In the genomic region with DNA sequence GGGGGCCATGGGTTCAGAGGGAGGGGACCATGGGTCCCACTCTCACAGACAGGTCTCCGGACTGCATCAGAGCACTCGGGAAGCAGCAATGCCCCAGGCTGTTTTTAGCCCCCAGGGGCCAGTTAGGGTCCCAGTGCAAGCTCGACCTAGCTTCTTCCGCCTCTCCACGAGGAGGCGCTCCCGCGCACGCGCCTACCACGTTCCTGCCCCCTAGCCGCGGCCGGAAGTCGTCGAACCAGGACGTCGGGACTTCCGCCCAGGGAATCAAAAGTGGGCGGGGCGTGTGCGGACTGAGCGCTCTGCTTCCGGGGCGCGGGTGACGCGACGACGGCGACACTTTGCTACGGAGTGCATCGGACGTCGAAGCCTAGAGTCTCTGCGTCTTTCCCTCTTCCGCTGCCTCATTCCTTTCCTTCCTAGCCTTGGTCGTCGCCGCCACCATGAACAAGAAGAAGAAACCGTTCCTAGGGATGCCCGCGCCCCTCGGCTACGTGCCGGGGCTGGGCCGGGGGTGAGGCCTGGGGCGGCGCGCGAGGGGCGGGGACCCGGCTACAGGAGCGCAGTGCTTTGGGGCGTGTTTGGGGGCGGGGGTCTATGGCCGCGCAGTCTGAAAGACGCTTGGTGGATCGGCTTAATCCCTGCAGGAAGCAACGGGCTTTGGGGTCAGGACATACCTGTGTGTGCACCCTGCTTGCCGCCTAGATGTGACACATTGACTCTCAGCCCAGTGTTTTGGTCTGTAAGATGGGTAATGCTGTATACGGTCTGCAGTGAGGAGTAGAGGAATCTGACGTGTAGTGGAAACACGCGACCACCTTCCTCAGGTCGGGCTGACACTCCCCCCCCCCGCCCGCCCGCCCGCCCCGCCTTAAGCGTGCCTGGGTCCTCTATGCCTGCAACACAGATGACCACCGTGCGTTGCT, we compare ENCODE assay signal across 1 cellular context.
A peak's percentile ranks its signal among the peaks of the same experiment; 100 is the strongest.
TF ChIP-seq lines count a peak whose summit lies in the region.

A gene with protein sequence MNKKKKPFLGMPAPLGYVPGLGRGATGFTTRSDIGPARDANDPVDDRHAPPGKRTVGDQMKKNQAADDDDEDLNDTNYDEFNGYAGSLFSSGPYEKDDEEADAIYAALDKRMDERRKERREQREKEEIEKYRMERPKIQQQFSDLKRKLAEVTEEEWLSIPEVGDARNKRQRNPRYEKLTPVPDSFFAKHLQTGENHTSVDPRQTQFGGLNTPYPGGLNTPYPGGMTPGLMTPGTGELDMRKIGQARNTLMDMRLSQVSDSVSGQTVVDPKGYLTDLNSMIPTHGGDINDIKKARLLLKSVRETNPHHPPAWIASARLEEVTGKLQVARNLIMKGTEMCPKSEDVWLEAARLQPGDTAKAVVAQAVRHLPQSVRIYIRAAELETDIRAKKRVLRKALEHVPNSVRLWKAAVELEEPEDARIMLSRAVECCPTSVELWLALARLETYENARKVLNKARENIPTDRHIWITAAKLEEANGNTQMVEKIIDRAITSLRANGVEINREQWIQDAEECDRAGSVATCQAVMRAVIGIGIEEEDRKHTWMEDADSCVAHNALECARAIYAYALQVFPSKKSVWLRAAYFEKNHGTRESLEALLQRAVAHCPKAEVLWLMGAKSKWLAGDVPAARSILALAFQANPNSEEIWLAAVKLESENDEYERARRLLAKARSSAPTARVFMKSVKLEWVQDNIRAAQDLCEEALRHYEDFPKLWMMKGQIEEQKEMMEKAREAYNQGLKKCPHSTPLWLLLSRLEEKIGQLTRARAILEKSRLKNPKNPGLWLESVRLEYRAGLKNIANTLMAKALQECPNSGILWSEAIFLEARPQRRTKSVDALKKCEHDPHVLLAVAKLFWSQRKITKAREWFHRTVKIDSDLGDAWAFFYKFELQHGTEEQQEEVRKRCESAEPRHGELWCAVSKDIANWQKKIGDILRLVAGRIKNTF (plus strand): TSS at position 327 of the 923 bp plus-strand sequence. CDS start 114 bp downstream, at position 441.

TF ChIP-seq in K562, 482 proteins besides CTCF, POLR2A, EP300 and RAD21 (continued from another document and continues in another):
- TF ChIP-seq, protein P1, sequence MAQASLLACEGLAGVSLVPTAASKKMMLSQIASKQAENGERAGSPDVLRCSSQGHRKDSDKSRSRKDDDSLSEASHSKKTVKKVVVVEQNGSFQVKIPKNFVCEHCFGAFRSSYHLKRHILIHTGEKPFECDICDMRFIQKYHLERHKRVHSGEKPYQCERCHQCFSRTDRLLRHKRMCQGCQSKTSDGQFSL (CRISPR knock-in tag; IDR thresholded peaks at IDR 0.05): no peak
- TF ChIP-seq, protein P1 (tag; IDR thresholded peaks at IDR 0.05): no peak
- peak; percentile 72 for TF ChIP-seq HMGN3 (IDR thresholded peaks at IDR 0.05; ENCODE audit: borderline replicate concordance, extremely low read depth, insufficient read length, low read depth, low read length)
- TF ChIP-seq, protein P2, sequence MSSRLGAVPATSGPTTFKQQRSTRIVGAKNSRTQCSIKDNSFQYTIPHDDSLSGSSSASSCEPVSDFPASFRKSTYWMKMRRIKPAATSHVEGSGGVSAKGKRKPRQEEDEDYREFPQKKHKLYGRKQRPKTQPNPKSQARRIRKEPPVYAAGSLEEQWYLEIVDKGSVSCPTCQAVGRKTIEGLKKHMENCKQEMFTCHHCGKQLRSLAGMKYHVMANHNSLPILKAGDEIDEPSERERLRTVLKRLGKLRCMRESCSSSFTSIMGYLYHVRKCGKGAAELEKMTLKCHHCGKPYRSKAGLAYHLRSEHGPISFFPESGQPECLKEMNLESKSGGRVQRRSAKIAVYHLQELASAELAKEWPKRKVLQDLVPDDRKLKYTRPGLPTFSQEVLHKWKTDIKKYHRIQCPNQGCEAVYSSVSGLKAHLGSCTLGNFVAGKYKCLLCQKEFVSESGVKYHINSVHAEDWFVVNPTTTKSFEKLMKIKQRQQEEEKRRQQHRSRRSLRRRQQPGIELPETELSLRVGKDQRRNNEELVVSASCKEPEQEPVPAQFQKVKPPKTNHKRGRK (tag; IDR thresholded peaks at IDR 0.05): no peak
- no peak for TF ChIP-seq NONO (IDR thresholded peaks at IDR 0.05; ENCODE audit: low read depth in 2 of 2, low read length in 1 of 2)
- no peak for TF ChIP-seq ZNF121 (CRISPR knock-in tag; conservative IDR thresholded peaks at IDR 0.05)
- no peak for TF ChIP-seq SMARCA4 (IDR thresholded peaks at IDR 0.05)
- TF ChIP-seq NCOR1 (IDR thresholded peaks at IDR 0.05): peak; percentile 21; the same call in 1 of the 2 replicates
- no peak for TF ChIP-seq IFI16 (CRISPR knock-in tag; IDR thresholded peaks at IDR 0.05)
- no peak for TF ChIP-seq POLR3G (IDR thresholded peaks at IDR 0.05; ENCODE audit: extremely low read depth, insufficient read length, insufficient replicate concordance)
- no peak for TF ChIP-seq TFAM (CRISPR knock-in tag; conservative IDR thresholded peaks at IDR 0.05)
- TF ChIP-seq STAT5B (CRISPR knock-in tag; IDR thresholded peaks at IDR 0.05): no peak
- TF ChIP-seq SLC30A9 (CRISPR knock-in tag; IDR thresholded peaks at IDR 0.05): no peak
- TF ChIP-seq ZNF445 (CRISPR knock-in tag; IDR thresholded peaks at IDR 0.05; ENCODE audit: low read depth): no peak
- TF ChIP-seq BMI1 (IDR thresholded peaks at IDR 0.05; ENCODE audit: low read length): no peak
- no peak; the same call in 1 of the 2 replicates for TF ChIP-seq TCF3 (CRISPR knock-in tag; IDR thresholded peaks at IDR 0.05)
- no peak; the same call in 1 of the 2 replicates for TF ChIP-seq POLR2H (tag; IDR thresholded peaks at IDR 0.05; ENCODE audit: low read depth)
- no peak for TF ChIP-seq FOXJ3 (CRISPR knock-in tag; IDR thresholded peaks at IDR 0.05)
- TF ChIP-seq NEUROD1 (IDR thresholded peaks at IDR 0.05; ENCODE audit: borderline replicate concordance, low read depth, low read length, partially characterized antibody): peak; percentile 78
- no peak for TF ChIP-seq RBM25 (IDR thresholded peaks at IDR 0.05; ENCODE audit: low read depth, low read length, severe bottlenecking)
- no peak for TF ChIP-seq TEAD2 (tag; IDR thresholded peaks at IDR 0.05)
- TF ChIP-seq ZNF76 (CRISPR knock-in tag; IDR thresholded peaks at IDR 0.05; ENCODE audit: borderline replicate concordance): no peak
- no peak; the same call in 1 of the 2 replicates for TF ChIP-seq EGR1 (conservative IDR thresholded peaks at IDR 0.05)
- TF ChIP-seq ZFP36 (IDR thresholded peaks at IDR 0.05; ENCODE audit: low read depth, low read length, partially characterized antibody): peak; percentile 5
- no peak for TF ChIP-seq COPS2 (conservative IDR thresholded peaks at IDR 0.05)
- TF ChIP-seq GABPB1 (CRISPR knock-in tag; IDR thresholded peaks at IDR 0.05): peak; percentile 99
- no peak; the same call in 1 of the 2 replicates for TF ChIP-seq SNIP1 (IDR thresholded peaks at IDR 0.05; ENCODE audit: low read depth)
- TF ChIP-seq CBX8 (IDR thresholded peaks at IDR 0.05; ENCODE audit: borderline replicate concordance, extremely low read depth, low read depth, low read length, poor library complexity, severe bottlenecking): no peak
- no peak for TF ChIP-seq ZNF444 (CRISPR knock-in tag; IDR thresholded peaks at IDR 0.05)
- TF ChIP-seq ZNF140 (CRISPR knock-in tag; IDR thresholded peaks at IDR 0.05): no peak
- TF ChIP-seq MEF2D (tag; conservative IDR thresholded peaks at IDR 0.05; ENCODE audit: low read depth): no peak
- TF ChIP-seq ZEB2 (IDR thresholded peaks at IDR 0.05): no peak
- TF ChIP-seq, protein P3, sequence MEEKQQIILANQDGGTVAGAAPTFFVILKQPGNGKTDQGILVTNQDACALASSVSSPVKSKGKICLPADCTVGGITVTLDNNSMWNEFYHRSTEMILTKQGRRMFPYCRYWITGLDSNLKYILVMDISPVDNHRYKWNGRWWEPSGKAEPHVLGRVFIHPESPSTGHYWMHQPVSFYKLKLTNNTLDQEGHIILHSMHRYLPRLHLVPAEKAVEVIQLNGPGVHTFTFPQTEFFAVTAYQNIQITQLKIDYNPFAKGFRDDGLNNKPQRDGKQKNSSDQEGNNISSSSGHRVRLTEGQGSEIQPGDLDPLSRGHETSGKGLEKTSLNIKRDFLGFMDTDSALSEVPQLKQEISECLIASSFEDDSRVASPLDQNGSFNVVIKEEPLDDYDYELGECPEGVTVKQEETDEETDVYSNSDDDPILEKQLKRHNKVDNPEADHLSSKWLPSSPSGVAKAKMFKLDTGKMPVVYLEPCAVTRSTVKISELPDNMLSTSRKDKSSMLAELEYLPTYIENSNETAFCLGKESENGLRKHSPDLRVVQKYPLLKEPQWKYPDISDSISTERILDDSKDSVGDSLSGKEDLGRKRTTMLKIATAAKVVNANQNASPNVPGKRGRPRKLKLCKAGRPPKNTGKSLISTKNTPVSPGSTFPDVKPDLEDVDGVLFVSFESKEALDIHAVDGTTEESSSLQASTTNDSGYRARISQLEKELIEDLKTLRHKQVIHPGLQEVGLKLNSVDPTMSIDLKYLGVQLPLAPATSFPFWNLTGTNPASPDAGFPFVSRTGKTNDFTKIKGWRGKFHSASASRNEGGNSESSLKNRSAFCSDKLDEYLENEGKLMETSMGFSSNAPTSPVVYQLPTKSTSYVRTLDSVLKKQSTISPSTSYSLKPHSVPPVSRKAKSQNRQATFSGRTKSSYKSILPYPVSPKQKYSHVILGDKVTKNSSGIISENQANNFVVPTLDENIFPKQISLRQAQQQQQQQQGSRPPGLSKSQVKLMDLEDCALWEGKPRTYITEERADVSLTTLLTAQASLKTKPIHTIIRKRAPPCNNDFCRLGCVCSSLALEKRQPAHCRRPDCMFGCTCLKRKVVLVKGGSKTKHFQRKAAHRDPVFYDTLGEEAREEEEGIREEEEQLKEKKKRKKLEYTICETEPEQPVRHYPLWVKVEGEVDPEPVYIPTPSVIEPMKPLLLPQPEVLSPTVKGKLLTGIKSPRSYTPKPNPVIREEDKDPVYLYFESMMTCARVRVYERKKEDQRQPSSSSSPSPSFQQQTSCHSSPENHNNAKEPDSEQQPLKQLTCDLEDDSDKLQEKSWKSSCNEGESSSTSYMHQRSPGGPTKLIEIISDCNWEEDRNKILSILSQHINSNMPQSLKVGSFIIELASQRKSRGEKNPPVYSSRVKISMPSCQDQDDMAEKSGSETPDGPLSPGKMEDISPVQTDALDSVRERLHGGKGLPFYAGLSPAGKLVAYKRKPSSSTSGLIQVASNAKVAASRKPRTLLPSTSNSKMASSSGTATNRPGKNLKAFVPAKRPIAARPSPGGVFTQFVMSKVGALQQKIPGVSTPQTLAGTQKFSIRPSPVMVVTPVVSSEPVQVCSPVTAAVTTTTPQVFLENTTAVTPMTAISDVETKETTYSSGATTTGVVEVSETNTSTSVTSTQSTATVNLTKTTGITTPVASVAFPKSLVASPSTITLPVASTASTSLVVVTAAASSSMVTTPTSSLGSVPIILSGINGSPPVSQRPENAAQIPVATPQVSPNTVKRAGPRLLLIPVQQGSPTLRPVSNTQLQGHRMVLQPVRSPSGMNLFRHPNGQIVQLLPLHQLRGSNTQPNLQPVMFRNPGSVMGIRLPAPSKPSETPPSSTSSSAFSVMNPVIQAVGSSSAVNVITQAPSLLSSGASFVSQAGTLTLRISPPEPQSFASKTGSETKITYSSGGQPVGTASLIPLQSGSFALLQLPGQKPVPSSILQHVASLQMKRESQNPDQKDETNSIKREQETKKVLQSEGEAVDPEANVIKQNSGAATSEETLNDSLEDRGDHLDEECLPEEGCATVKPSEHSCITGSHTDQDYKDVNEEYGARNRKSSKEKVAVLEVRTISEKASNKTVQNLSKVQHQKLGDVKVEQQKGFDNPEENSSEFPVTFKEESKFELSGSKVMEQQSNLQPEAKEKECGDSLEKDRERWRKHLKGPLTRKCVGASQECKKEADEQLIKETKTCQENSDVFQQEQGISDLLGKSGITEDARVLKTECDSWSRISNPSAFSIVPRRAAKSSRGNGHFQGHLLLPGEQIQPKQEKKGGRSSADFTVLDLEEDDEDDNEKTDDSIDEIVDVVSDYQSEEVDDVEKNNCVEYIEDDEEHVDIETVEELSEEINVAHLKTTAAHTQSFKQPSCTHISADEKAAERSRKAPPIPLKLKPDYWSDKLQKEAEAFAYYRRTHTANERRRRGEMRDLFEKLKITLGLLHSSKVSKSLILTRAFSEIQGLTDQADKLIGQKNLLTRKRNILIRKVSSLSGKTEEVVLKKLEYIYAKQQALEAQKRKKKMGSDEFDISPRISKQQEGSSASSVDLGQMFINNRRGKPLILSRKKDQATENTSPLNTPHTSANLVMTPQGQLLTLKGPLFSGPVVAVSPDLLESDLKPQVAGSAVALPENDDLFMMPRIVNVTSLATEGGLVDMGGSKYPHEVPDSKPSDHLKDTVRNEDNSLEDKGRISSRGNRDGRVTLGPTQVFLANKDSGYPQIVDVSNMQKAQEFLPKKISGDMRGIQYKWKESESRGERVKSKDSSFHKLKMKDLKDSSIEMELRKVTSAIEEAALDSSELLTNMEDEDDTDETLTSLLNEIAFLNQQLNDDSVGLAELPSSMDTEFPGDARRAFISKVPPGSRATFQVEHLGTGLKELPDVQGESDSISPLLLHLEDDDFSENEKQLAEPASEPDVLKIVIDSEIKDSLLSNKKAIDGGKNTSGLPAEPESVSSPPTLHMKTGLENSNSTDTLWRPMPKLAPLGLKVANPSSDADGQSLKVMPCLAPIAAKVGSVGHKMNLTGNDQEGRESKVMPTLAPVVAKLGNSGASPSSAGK (IDR thresholded peaks at IDR 0.05): peak; percentile 84; the same call in 1 of the 2 replicates
- peak; percentile 72; the same call in 1 of the 2 replicates for TF ChIP-seq ZBED1 (IDR thresholded peaks at IDR 0.05)
- 0 out of 2 replicates have a peak, but pooled peaks have one; percentile 20 for TF ChIP-seq LEF1 (IDR thresholded peaks at IDR 0.05)
- TF ChIP-seq RBM14 (IDR thresholded peaks at IDR 0.05; ENCODE audit: borderline replicate concordance, insufficient read depth, low read depth, low read length): no peak
- peak; percentile 99 for TF ChIP-seq SP1 (CRISPR knock-in tag; IDR thresholded peaks at IDR 0.05)
- TF ChIP-seq GATAD2B (IDR thresholded peaks at IDR 0.05; ENCODE audit: borderline replicate concordance): 0 out of 2 replicates have a peak, but pooled peaks have one; percentile 51
- peak; percentile 80 for TF ChIP-seq RB1 (IDR thresholded peaks at IDR 0.05; ENCODE audit: low read depth)
- TF ChIP-seq KAT2B (IDR thresholded peaks at IDR 0.05; ENCODE audit: low read depth, low read length): peak; percentile 99
- TF ChIP-seq ARID1B (IDR thresholded peaks at IDR 0.05): no peak
- TF ChIP-seq PRPF4 (IDR thresholded peaks at IDR 0.05; ENCODE audit: insufficient read depth, low read depth, low read length, poor library complexity, severe bottlenecking): no peak
- TF ChIP-seq HDGF (IDR thresholded peaks at IDR 0.05): no peak
- TF ChIP-seq, protein P4, sequence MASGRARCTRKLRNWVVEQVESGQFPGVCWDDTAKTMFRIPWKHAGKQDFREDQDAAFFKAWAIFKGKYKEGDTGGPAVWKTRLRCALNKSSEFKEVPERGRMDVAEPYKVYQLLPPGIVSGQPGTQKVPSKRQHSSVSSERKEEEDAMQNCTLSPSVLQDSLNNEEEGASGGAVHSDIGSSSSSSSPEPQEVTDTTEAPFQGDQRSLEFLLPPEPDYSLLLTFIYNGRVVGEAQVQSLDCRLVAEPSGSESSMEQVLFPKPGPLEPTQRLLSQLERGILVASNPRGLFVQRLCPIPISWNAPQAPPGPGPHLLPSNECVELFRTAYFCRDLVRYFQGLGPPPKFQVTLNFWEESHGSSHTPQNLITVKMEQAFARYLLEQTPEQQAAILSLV (tag; IDR thresholded peaks at IDR 0.05): no peak
- TF ChIP-seq ZC3H8 (IDR thresholded peaks at IDR 0.05): no peak
